In genomic region chr14:92647499-92648279, GRCh38 we compare ENCODE assay signal across 9 cellular contexts.
DNase-seq lines count a peak whose midpoint lies in the region; FAIRE-seq and TF ChIP-seq lines count a peak whose summit lies in the region.
"Had no signal": no experiment of that assay in that cellular context is flagged by ENCODE, and none has a peak within 500 bp of the region (broad histone marks: within the 10 kb centered on the region; RNA-seq: fewer than 3 reads in every experiment).

No MANE protein-coding gene starts in this region.

- no peak overlapping the region for H4K91ac ChIP-seq in neuronal stem cell (ENCODE audit: low read depth, low read length, poor library complexity)

- H2AK5ac ChIP-seq in neuronal stem cell (ENCODE audit: low read depth, low read length) = no peak overlapping the region

- intact Hi-C loops in colonic mucosa (cut with DNase I) = no loop called here

- H3K9ac ChIP-seq in colonic mucosa (ENCODE audit: low read depth in 2 of 2, low read length in 2 of 2) (peak overlapping the region in 1 of 2 donors; percentile 48), neuronal stem cell (ENCODE audit: low read depth, low read length, poor library complexity) (no peak overlapping the region)

- no peak overlapping the region for H3K4ac ChIP-seq in neuronal stem cell (ENCODE audit: low read length)

- H3K14ac ChIP-seq in neuronal stem cell (ENCODE audit: low read length) = no peak overlapping the region

- no peak overlapping the region for H2BK120ac ChIP-seq in neuronal stem cell (ENCODE audit: low read depth, low read length)

- H2BK5ac ChIP-seq in neuronal stem cell (ENCODE audit: low read length) = no peak overlapping the region

- FAIRE-seq in urothelium cell line (lab: Jason Lieb, UNC) = no peak

- no CpG with 5 or more reads among the region's 5 CpGs for WGBS in neuronal stem cell (ENCODE audit: extremely low coverage in 2 of 2, insufficient read length in 2 of 2, insufficient replicate concordance in 1 of 2), 2 donors

- H3K4me3 ChIP-seq in colonic mucosa (no peak overlapping the region), neuronal stem cell (ENCODE audit: low read length in 2 of 2) (no peak overlapping the region)
- H3K4me3 ChIP-seq: right lobe of liver had no signal

- H3K4me1 ChIP-seq in colonic mucosa (no peaks in the 10 kb centered on the region), neuronal stem cell (ENCODE audit: control insufficient read depth in 2 of 2, insufficient read depth in 1 of 2, low read depth in 1 of 2, low read length in 2 of 2) (peaks cover 0 to 5% of the 10 kb centered on the region in 2 donors)

- no peak overlapping the region for H2BK12ac ChIP-seq in neuronal stem cell (ENCODE audit: low read length)

- no peak overlapping the region for H3K18ac ChIP-seq in neuronal stem cell (ENCODE audit: low read length)

- H3K27ac ChIP-seq in colonic mucosa = peak overlapping the region; percentile 63
- H3K27ac ChIP-seq in neuronal stem cell (replicated peaks; ENCODE audit: low read length) = no peak overlapping the region

- H2AFZ ChIP-seq in neuronal stem cell (ENCODE audit: low read length) = no peak overlapping the region

- peak; percentile 76 for DNase-seq in CD1c-positive myeloid dendritic cell (ENCODE audit: extremely low spot score)
- peak; percentile 93 for DNase-seq in MV-4-11 (lab: John Stamatoyannopoulos, UW)
- no peak for DNase-seq in colonic mucosa
- DNase-seq in neuronal stem cell (ENCODE audit: low spot score) = no peak
- DNase-seq in activated gamma-delta T cell treated with Interleukin-2 at 50 U/mL for 16 hours = no peak
- DNase-seq in T-helper 9 cell = no peak
- no peak for DNase-seq in activated CD8-positive, alpha-beta memory T cell treated with anti-CD3 and anti-CD28 coated beads, Interleukin-2, amount 50 U/mL, for 48 hours
- DNase-seq in urothelium cell line (ENCODE audit: low spot score) = no peak
- DNase-seq: right lobe of liver had no signal

- no peak for TF ChIP-seq CTCF in colonic mucosa (IDR thresholded peaks at IDR 0.05)

- no peaks in the 10 kb centered on the region for H3K9me3 ChIP-seq in colonic mucosa
- peaks cover 0 to 12% of the 10 kb centered on the region in 2 donors for H3K9me3 ChIP-seq in neuronal stem cell (replicated peaks in 1 of 2; ENCODE audit: control insufficient read depth in 2 of 2, insufficient read depth in 1 of 2, low read depth in 1 of 2, low read length in 2 of 2)
- H3K9me3 ChIP-seq: right lobe of liver had no signal

- no peak overlapping the region for H2BK15ac ChIP-seq in neuronal stem cell (ENCODE audit: low read length)

- no peak overlapping the region for H4K8ac ChIP-seq in neuronal stem cell (ENCODE audit: low read depth, low read length)

- no peak overlapping the region for H3K4me2 ChIP-seq in neuronal stem cell (ENCODE audit: insufficient read depth, low read length, poor library complexity, severe bottlenecking)

- H3K27me3 ChIP-seq in colonic mucosa (no peaks in the 10 kb centered on the region), neuronal stem cell (ENCODE audit: control insufficient read depth in 3 of 3, insufficient read depth in 3 of 3, low read depth in 1 of 3, low read length in 3 of 3) (no peaks in the 10 kb centered on the region)
- H3K27me3 ChIP-seq: right lobe of liver had no signal

- H3K23ac ChIP-seq in neuronal stem cell (ENCODE audit: low read depth, low read length, poor library complexity) = peak overlapping the region; percentile 51

- H3K36me3 ChIP-seq in colonic mucosa (no peaks in the 10 kb centered on the region), neuronal stem cell (replicated peaks in 1 of 2; ENCODE audit: control insufficient read depth in 2 of 2, insufficient read depth in 2 of 2, low read length in 2 of 2) (peaks cover 0 to 4% of the 10 kb centered on the region in 2 donors)

- no peaks in the 10 kb centered on the region for H3K79me1 ChIP-seq in neuronal stem cell (ENCODE audit: low read depth, low read length)

Comparison
In these comparisons a context has a peak if more than half of its experiments do, and no peak if none do; other contexts are left out.
1. DNase-seq: peak in CD1c-positive myeloid dendritic cell (single experiment) and MV-4-11 (single experiment); none in colonic mucosa (single experiment), neuronal stem cell (single experiment), activated gamma-delta T cell treated with Interleukin-2 at 50 U/mL for 16 hours (single experiment), T-helper 9 cell (single experiment), activated CD8-positive, alpha-beta memory T cell treated with anti-CD3 and anti-CD28 coated beads, Interleukin-2, amount 50 U/mL, for 48 hours (single experiment) and urothelium cell line (single experiment).